1 cellular context compared by ENCODE assay signal in genomic region chr4:26354491-26354890, GRCh38.
TF ChIP-seq lines count a peak whose summit lies in the region.

No MANE protein-coding gene starts in this region.

TF ChIP-seq in GM23338, 12 proteins besides CTCF, POLR2A, EP300 and RAD21 (continued from another document):
- TF ChIP-seq, protein P1, sequence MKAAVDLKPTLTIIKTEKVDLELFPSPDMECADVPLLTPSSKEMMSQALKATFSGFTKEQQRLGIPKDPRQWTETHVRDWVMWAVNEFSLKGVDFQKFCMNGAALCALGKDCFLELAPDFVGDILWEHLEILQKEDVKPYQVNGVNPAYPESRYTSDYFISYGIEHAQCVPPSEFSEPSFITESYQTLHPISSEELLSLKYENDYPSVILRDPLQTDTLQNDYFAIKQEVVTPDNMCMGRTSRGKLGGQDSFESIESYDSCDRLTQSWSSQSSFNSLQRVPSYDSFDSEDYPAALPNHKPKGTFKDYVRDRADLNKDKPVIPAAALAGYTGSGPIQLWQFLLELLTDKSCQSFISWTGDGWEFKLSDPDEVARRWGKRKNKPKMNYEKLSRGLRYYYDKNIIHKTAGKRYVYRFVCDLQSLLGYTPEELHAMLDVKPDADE (IDR thresholded peaks at IDR 0.05), result no peak
- TF ChIP-seq, protein P2, sequence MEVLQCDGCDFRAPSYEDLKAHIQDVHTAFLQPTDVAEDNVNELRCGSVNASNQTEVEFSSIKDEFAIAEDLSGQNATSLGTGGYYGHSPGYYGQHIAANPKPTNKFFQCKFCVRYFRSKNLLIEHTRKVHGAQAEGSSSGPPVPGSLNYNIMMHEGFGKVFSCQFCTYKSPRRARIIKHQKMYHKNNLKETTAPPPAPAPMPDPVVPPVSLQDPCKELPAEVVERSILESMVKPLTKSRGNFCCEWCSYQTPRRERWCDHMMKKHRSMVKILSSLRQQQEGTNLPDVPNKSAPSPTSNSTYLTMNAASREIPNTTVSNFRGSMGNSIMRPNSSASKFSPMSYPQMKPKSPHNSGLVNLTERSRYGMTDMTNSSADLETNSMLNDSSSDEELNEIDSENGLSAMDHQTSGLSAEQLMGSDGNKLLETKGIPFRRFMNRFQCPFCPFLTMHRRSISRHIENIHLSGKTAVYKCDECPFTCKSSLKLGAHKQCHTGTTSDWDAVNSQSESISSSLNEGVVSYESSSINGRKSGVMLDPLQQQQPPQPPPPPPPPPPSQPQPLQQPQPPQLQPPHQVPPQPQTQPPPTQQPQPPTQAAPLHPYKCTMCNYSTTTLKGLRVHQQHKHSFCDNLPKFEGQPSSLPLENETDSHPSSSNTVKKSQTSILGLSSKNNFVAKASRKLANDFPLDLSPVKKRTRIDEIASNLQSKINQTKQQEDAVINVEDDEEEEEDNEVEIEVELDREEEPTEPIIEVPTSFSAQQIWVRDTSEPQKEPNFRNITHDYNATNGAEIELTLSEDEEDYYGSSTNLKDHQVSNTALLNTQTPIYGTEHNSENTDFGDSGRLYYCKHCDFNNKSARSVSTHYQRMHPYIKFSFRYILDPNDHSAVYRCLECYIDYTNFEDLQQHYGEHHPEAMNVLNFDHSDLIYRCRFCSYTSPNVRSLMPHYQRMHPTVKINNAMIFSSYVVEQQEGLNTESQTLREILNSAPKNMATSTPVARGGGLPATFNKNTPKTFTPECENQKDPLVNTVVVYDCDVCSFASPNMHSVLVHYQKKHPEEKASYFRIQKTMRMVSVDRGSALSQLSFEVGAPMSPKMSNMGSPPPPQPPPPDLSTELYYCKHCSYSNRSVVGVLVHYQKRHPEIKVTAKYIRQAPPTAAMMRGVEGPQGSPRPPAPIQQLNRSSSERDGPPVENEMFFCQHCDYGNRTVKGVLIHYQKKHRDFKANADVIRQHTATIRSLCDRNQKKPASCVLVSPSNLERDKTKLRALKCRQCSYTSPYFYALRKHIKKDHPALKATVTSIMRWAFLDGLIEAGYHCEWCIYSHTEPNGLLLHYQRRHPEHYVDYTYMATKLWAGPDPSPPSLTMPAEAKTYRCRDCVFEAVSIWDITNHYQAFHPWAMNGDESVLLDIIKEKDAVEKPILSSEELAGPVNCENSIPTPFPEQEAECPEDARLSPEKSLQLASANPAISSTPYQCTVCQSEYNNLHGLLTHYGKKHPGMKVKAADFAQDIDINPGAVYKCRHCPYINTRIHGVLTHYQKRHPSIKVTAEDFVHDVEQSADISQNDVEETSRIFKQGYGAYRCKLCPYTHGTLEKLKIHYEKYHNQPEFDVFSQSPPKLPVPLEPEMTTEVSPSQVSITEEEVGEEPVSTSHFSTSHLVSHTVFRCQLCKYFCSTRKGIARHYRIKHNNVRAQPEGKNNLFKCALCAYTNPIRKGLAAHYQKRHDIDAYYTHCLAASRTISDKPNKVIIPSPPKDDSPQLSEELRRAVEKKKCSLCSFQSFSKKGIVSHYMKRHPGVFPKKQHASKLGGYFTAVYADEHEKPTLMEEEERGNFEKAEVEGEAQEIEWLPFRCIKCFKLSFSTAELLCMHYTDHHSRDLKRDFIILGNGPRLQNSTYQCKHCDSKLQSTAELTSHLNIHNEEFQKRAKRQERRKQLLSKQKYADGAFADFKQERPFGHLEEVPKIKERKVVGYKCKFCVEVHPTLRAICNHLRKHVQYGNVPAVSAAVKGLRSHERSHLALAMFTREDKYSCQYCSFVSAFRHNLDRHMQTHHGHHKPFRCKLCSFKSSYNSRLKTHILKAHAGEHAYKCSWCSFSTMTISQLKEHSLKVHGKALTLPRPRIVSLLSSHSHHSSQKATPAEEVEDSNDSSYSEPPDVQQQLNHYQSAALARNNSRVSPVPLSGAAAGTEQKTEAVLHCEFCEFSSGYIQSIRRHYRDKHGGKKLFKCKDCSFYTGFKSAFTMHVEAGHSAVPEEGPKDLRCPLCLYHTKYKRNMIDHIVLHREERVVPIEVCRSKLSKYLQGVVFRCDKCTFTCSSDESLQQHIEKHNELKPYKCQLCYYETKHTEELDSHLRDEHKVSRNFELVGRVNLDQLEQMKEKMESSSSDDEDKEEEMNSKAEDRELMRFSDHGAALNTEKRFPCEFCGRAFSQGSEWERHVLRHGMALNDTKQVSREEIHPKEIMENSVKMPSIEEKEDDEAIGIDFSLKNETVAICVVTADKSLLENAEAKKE (CRISPR knock-in tag; IDR thresholded peaks at IDR 0.05), result no peak
- TF ChIP-seq ZNF331 (CRISPR knock-in tag; IDR thresholded peaks at IDR 0.05; ENCODE audit: low read depth), result no peak
